21 cellular contexts compared by ENCODE assay signal in the genomic region with DNA sequence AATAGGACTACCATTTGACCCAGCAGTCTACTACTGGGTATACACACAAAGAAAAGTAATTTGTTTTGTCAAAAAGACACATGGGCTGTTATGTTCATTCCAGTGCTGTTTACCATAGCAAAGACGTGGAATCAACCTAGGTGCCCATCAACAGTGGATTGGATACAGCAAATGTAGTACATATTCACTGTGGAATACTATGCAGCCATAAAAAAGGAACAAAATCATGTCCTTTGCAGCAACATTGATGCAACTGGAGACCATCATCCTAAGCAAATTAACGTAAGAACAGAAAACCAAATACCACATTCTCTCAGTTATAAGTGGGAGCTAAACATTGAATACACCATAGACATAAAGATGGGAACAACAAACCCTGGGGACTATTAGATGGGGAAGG.
"Had no signal": no experiment of that assay in that cellular context is flagged by ENCODE, and none has a peak within 500 bp of the region (broad histone marks: within the 10 kb centered on the region; RNA-seq: fewer than 3 reads in every experiment).

No MANE protein-coding gene starts in this region.

- DNase-seq: dermis blood vessel endothelial cell; dorsolateral prefrontal cortex; effector CD4-positive, alpha-beta T cell; effector memory CD4-positive, alpha-beta T cell; foreskin keratinocyte; heart left ventricle; hippocampal formation; left cardiac atrium; left lung; left ventricle myocardium superior; lower lobe of right lung; mesenchymal stem cell; naive thymus-derived CD4-positive, alpha-beta T cell had no signal

- FAIRE-seq: colon, endothelial cell of umbilical vein, frontal cortex, islet of Langerhans, keratinocyte had no signal

- H3K27me3 ChIP-seq: dorsolateral prefrontal cortex, esophagus muscularis mucosa, foreskin keratinocyte, gastroesophageal sphincter, heart left ventricle, left lung had no signal

- H3K27ac ChIP-seq: coronary artery, dorsolateral prefrontal cortex, esophagus muscularis mucosa, foreskin keratinocyte, gastroesophageal sphincter, heart left ventricle, left lung, lower lobe of right lung had no signal

- H3K36me3 ChIP-seq: esophagus muscularis mucosa, gastroesophageal sphincter, heart left ventricle, left lung, lower lobe of right lung had no signal

- H3K9me3 ChIP-seq: esophagus muscularis mucosa, gastroesophageal sphincter, left lung, lower lobe of right lung had no signal

- H3K4me1 ChIP-seq: foreskin keratinocyte, left lung, lower lobe of right lung had no signal

- ATAC-seq: foreskin keratinocyte; gastroesophageal sphincter; heart left ventricle; left cardiac atrium; left lung; left ventricle myocardium superior; lower lobe of right lung; naive thymus-derived CD4-positive, alpha-beta T cell had no signal

- H3K4me3 ChIP-seq: coronary artery, dorsolateral prefrontal cortex, esophagus muscularis mucosa, gastroesophageal sphincter, heart left ventricle, left lung, lower lobe of right lung had no signal
